Comparison of ENCODE assay signal across 8 cellular contexts in the genomic region with DNA sequence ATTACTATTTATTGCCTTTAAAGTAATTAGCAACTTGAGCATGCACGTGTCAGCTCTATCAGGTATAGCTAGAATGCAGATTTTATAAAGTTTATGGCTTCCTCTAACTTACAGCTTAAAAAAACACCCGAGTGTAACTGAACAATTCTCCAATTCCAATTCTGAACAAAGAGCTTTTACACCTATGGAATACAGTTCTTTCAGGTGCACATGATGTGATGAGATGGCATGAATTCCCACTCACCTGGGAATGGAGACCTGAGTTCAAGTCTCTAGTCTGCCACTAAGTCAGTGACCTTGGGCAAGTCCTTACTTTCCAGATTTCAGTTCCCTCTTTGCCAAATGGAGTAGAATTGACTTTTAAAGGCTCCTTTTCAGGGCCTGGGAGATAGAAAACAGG. TPM values are rescaled to one million over a fixed set of nuclear protein-coding genes. Genes with fewer than 3 reads are reported as not detected.
DNase-seq lines count a peak whose midpoint lies in the region; ATAC-seq, FAIRE-seq and TF ChIP-seq lines count a peak whose summit lies in the region.

No MANE protein-coding gene starts in this region.

- FAIRE-seq in endothelial cell of umbilical vein (lab: Jason Lieb, UNC): no peak

- intact Hi-C loops in endothelial cell of umbilical vein (cut with micrococcal nuclease): loop anchor here (5.0 to 10.0 kb wide), 3 partner anchors 634 to 1948 kb away; partner anchors contain the start of genes ANXA1 and KLF9

- peaks cover 28% of the 10 kb centered on the region for H3K4me1 ChIP-seq in DOHH2 (ENCODE audit: control insufficient read depth, low read length)
- H3K4me1 ChIP-seq in OCI-LY1 (ENCODE audit: insufficient read depth, low read length, severe bottlenecking): peaks cover 38% of the 10 kb centered on the region
- H3K4me1 ChIP-seq in endothelial cell of umbilical vein (ENCODE audit: control insufficient read depth, extremely low read depth, insufficient read depth, low read length): peaks cover 31% of the 10 kb centered on the region
- H3K4me1 ChIP-seq in osteoblast (ENCODE audit: insufficient read depth, low read length): peaks cover 41% of the 10 kb centered on the region

- peak overlapping the region; percentile 88 for H3K4me3 ChIP-seq in DOHH2 (ENCODE audit: low read length)
- H3K4me3 ChIP-seq in OCI-LY1 (ENCODE audit: low read depth, low read length, poor library complexity, severe bottlenecking): peak overlapping the region; percentile 88
- peak overlapping the region; percentile 54 to 88 (median 56) for H3K4me3 ChIP-seq in endothelial cell of umbilical vein (replicated peaks in 1 of 3; ENCODE audit: insufficient read depth in 1 of 3, low read depth in 1 of 3, low read length in 3 of 3)
- H3K4me3 ChIP-seq in osteoblast (ENCODE audit: insufficient read depth, low read length): peak overlapping the region; percentile 89

- no peaks in the 10 kb centered on the region for H3F3A ChIP-seq in DOHH2 (ENCODE audit: control insufficient read depth, insufficient read depth)
- no peaks in the 10 kb centered on the region for H3F3A ChIP-seq in OCI-LY1 (ENCODE audit: insufficient read depth, low read length)

- H3K36me3 ChIP-seq in DOHH2 (ENCODE audit: control insufficient read depth, low read length) (peaks cover 57% of the 10 kb centered on the region), OCI-LY1 (ENCODE audit: insufficient read depth, low read length) (peaks cover 53% of the 10 kb centered on the region), endothelial cell of umbilical vein (ENCODE audit: control insufficient read depth in 2 of 2, extremely low read depth in 1 of 2, insufficient read depth in 2 of 2, low read length in 2 of 2) (peaks cover 5 to 20% of the 10 kb centered on the region in 2 experiments), osteoblast (ENCODE audit: insufficient read depth, low read length) (peaks cover 40% of the 10 kb centered on the region)

- TF ChIP-seq CTCF in DOHH2 (IDR thresholded peaks at IDR 0.05; ENCODE audit: low read depth, low read length, poor library complexity, severe bottlenecking) (no peak), OCI-LY1 (IDR thresholded peaks at IDR 0.05; ENCODE audit: low read length) (no peak), endothelial cell of umbilical vein (IDR thresholded peaks at IDR 0.05; ENCODE audit: extremely low read depth in 1 of 2, insufficient read depth in 1 of 2, low read depth in 1 of 2, low read length in 2 of 2) (no peak), osteoblast (IDR thresholded peaks at IDR 0.05; ENCODE audit: extremely low read depth, low read depth, low read length) (no peak)

- no peak overlapping the region for H2AFZ ChIP-seq in OCI-LY1 (ENCODE audit: low read length)
- H2AFZ ChIP-seq in endothelial cell of umbilical vein (ENCODE audit: low read depth, low read length): no peak overlapping the region
- H2AFZ ChIP-seq in osteoblast (ENCODE audit: low read length): no peak overlapping the region

- POLR2A ChIA-PET in endothelial cell of umbilical vein (lab: Charles Lee): interaction anchor here (0.6 to 2.5 kb wide), 4 partner anchors 152 to 229 kb away, joined by 4 to 16 read pairs (median 6); no protein-coding TSS in a partner anchor

- BruUV-seq in endothelial cell of umbilical vein (replicated peaks; lab: Mats Ljungman, UMichigan): no TSS peak

- peaks cover 71% of the 10 kb centered on the region for H3K79me2 ChIP-seq in DOHH2 (ENCODE audit: control insufficient read depth, low read length)
- H3K79me2 ChIP-seq in OCI-LY1 (ENCODE audit: insufficient read depth, low read length): peaks cover 62% of the 10 kb centered on the region
- H3K79me2 ChIP-seq in endothelial cell of umbilical vein (ENCODE audit: control insufficient read depth, insufficient read depth, low read length): peaks cover 67% of the 10 kb centered on the region
- peaks cover 66% of the 10 kb centered on the region for H3K79me2 ChIP-seq in osteoblast (ENCODE audit: insufficient read depth, low read length)

- CTCF ChIA-PET in endothelial cell of umbilical vein (lab: Charles Lee): interaction anchor here (0.8 to 7.1 kb wide), 10 partner anchors 21 to 494 kb away, joined by 3 to 70 read pairs (median 6); no protein-coding TSS in a partner anchor

- H3K9ac ChIP-seq in OCI-LY1 (ENCODE audit: low read length): peak overlapping the region; percentile 93
- peak overlapping the region; percentile 91 for H3K9ac ChIP-seq in endothelial cell of umbilical vein (replicated peaks; ENCODE audit: extremely low read depth, insufficient read depth, low read length)

- H3K4me2 ChIP-seq in DOHH2 (ENCODE audit: low read length) (peak overlapping the region; percentile 100), OCI-LY1 (ENCODE audit: low read length) (peak overlapping the region; percentile 97), endothelial cell of umbilical vein (ENCODE audit: insufficient read depth, low read length) (peak overlapping the region; percentile 97), osteoblast (ENCODE audit: insufficient read depth, low read length) (peak overlapping the region; percentile 92)

- H3K9me1 ChIP-seq in endothelial cell of umbilical vein (replicated peaks; ENCODE audit: control insufficient read depth, extremely low read depth, insufficient read depth, low read length): no peaks in the 10 kb centered on the region

- no peak overlapping the region for H3K27ac ChIP-seq in DOHH2 (ENCODE audit: low read depth, low read length)
- peak overlapping the region; percentile 49 for H3K27ac ChIP-seq in OCI-LY1 (ENCODE audit: low read depth, low read length, poor library complexity, severe bottlenecking)
- H3K27ac ChIP-seq in endothelial cell of umbilical vein (ENCODE audit: insufficient read depth, low read depth, low read length): peak overlapping the region; percentile 93
- peak overlapping the region; percentile 100 for H3K27ac ChIP-seq in osteoblast (ENCODE audit: low read depth, low read length)

- no peak for ATAC-seq in GM19455 (IDR thresholded peaks at IDR 0.05; ENCODE audit: unreplicated experiment)
- ATAC-seq in HG02588 (IDR thresholded peaks at IDR 0.05; ENCODE audit: unreplicated experiment): no peak
- no peak for ATAC-seq in GM21447 (IDR thresholded peaks at IDR 0.05; ENCODE audit: unreplicated experiment)

- peaks cover 22% of the 10 kb centered on the region for H4K20me1 ChIP-seq in DOHH2 (ENCODE audit: control insufficient read depth, insufficient read depth, low read depth, low read length)
- H4K20me1 ChIP-seq in OCI-LY1 (ENCODE audit: insufficient read depth, low read length): peaks cover 9% of the 10 kb centered on the region
- H4K20me1 ChIP-seq in endothelial cell of umbilical vein (replicated peaks; ENCODE audit: control insufficient read depth, extremely low read depth, insufficient read depth, low read length): peaks cover 33% of the 10 kb centered on the region
- peaks cover 55% of the 10 kb centered on the region for H4K20me1 ChIP-seq in osteoblast (ENCODE audit: insufficient read depth, low read length)

- H3K27me3 ChIP-seq in DOHH2 (ENCODE audit: control insufficient read depth, low read length) (no peaks in the 10 kb centered on the region), OCI-LY1 (ENCODE audit: insufficient read depth, low read length) (no peaks in the 10 kb centered on the region), endothelial cell of umbilical vein (ENCODE audit: control insufficient read depth in 2 of 2, insufficient read depth in 2 of 2, low read length in 2 of 2) (no peaks in the 10 kb centered on the region), osteoblast (ENCODE audit: insufficient read depth, low read length) (no peaks in the 10 kb centered on the region)

- dilution Hi-C loops in endothelial cell of umbilical vein (cut with MboI; ENCODE audit: extremely low pct_ligation_motif_present, low sequenced_read_pairs): no loop called here

- no peak for TF ChIP-seq POLR2A in endothelial cell of umbilical vein (IDR thresholded peaks at IDR 0.05; ENCODE audit: low read depth, low read length)

- peak; percentile 22 for DNase-seq in endothelial cell of umbilical vein (ENCODE audit: low read depth, low spot score)
- peak; percentile 54 for DNase-seq in osteoblast (ENCODE audit: insufficient read length, low spot score, missing footprints)
- no peak for DNase-seq in NCI-H774 (lab: John Stamatoyannopoulos, UW)

- H3K9me2 ChIP-seq in DOHH2 (replicated peaks; ENCODE audit: control insufficient read depth, low read length): no peaks in the 10 kb centered on the region
- no peaks in the 10 kb centered on the region for H3K9me2 ChIP-seq in OCI-LY1 (ENCODE audit: low read depth, low read length)

- H3K9me3 ChIP-seq in DOHH2 (ENCODE audit: control insufficient read depth, insufficient read depth, low read length) (no peaks in the 10 kb centered on the region), OCI-LY1 (ENCODE audit: low read length) (no peaks in the 10 kb centered on the region), endothelial cell of umbilical vein (replicated peaks; ENCODE audit: control insufficient read depth, insufficient read depth, low read length) (no peaks in the 10 kb centered on the region), osteoblast (ENCODE audit: low read depth, low read length) (no peaks in the 10 kb centered on the region)

TF ChIP-seq in endothelial cell of umbilical vein, 7 proteins besides CTCF, POLR2A, EP300 and RAD21:
- TF ChIP-seq FOS (IDR thresholded peaks at IDR 0.05; ENCODE audit: borderline replicate concordance, insufficient read depth, low read length): no peak
- TF ChIP-seq POLR2AphosphoS5 (IDR thresholded peaks at IDR 0.05; ENCODE audit: insufficient read depth, low read depth, low read length): no peak
- no peak for TF ChIP-seq MYC (IDR thresholded peaks at IDR 0.05; ENCODE audit: low read depth, low read length)
- TF ChIP-seq MAX (IDR thresholded peaks at IDR 0.05; ENCODE audit: insufficient read depth, insufficient read length): no peak
- TF ChIP-seq GATA2 (IDR thresholded peaks at IDR 0.05; ENCODE audit: insufficient read depth, insufficient read length, low read depth, low read length): no peak
- TF ChIP-seq EZH2 (IDR thresholded peaks at IDR 0.05; ENCODE audit: borderline replicate concordance, low read depth, low read length, severe bottlenecking): no peak
- TF ChIP-seq JUN (IDR thresholded peaks at IDR 0.05; ENCODE audit: borderline replicate concordance, insufficient read depth, insufficient read length, low read depth): no peak

RNA-seq across cellular contexts. Expression of gene ZFAND5, which starts 1.8 kb away (rescaled TPM):
- total RNA-seq in endothelial cell of umbilical vein (176 and 194 TPM in 2 replicates), osteoblast (153 and 164 TPM in 2 replicates)
- 57.8 and 63.7 TPM in 2 replicates for polyA plus RNA-seq in endothelial cell of umbilical vein
- 75.0 and 104 TPM in 2 replicates for polyA plus RNA-seq in endothelial cell of umbilical vein (2011; cell fraction: cytosol; rRNA removed)
- 297 and 313 TPM in 2 replicates for polyA plus RNA-seq in endothelial cell of umbilical vein (2011; cell fraction: nucleus; rRNA removed)
- 154 and 193 TPM in 2 replicates for polyA plus RNA-seq in endothelial cell of umbilical vein (2012)
- polyA minus RNA-seq in endothelial cell of umbilical vein: 50.9 and 54.7 TPM in 2 replicates
- polyA minus RNA-seq in endothelial cell of umbilical vein (2011; cell fraction: cytosol; rRNA and poly(A)+ RNA removed): 28.7 TPM
- polyA minus RNA-seq in endothelial cell of umbilical vein (2011; cell fraction: nucleus; rRNA and poly(A)+ RNA removed): 163 and 188 TPM in 2 replicates
